Comparison of ENCODE assay signal across 26 cellular contexts in the genomic region with DNA sequence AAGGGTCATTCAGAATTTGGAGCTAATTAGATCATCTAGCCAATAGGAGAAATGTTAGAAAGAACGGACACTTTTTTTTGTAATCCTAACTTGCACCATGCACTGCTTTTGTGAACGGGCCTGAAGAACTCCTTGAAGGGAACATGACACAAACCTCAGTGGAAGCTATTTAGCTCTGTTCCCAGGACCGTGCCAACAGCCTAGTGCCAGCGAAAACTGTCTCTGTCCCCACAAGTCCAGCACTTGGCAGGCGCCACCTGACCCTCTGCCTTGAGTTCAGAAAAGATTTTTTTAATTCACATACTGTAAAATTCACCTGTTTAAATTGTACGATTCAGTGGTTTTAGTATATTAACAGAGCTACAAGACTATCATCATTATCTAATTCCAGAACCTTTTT. TPM values are rescaled to one million over a fixed set of nuclear protein-coding genes. Genes with fewer than 3 reads are reported as not detected.
"Had no signal": no experiment of that assay in that cellular context is flagged by ENCODE, and none has a peak within 500 bp of the region (broad histone marks: within the 10 kb centered on the region; RNA-seq: fewer than 3 reads in every experiment).

No MANE protein-coding gene starts in this region.

- H3K4me3 Mint-ChIP-seq: activated CD4-positive, alpha-beta T cell treated with anti-CD3 and anti-CD28 coated beads, Interleukin-2, amount 10 ng/mL, durations not matched to agents 24 days and 14 days; activated naive CD4-positive, alpha-beta T cell treated with anti-CD3 and anti-CD28 coated beads, Interleukin-2, amount 10 ng/mL, durations not matched to agents 7 days and 5 days; activated naive CD8-positive, alpha-beta T cell treated with anti-CD3 and anti-CD28 coated beads, Interleukin-2, amount 50 U/mL, for 24 hours; brain; central memory CD8-positive, alpha-beta T cell; neural crest cell; stimulated activated naive B cell treated with anti-CD40 and anti-IgM and Interleukin-4, amounts not matched to agents 10 μg/mL and 1 μg/mL and 100 μg/mL, for 72 hours had no signal

- H3K27ac ChIP-seq: gastroesophageal sphincter, transverse colon, vagina had no signal

- H3K4me1 ChIP-seq: transverse colon, vagina had no signal

- H3K27ac Mint-ChIP-seq: activated CD4-positive, alpha-beta T cell treated with anti-CD3 and anti-CD28 coated beads, Interleukin-2, amount 10 ng/mL, durations not matched to agents 24 days and 14 days; activated naive CD4-positive, alpha-beta T cell treated with anti-CD3 and anti-CD28 coated beads, Interleukin-2, amount 10 ng/mL, durations not matched to agents 7 days and 5 days; activated naive CD8-positive, alpha-beta T cell treated with anti-CD3 and anti-CD28 coated beads, Interleukin-2, amount 50 U/mL, for 24 hours; naive B cell; stimulated activated naive B cell treated with anti-CD40 and anti-IgM and Interleukin-4, amounts not matched to agents 10 μg/mL and 1 μg/mL and 100 μg/mL, for 72 hours had no signal

- H3K36me3 ChIP-seq: gastroesophageal sphincter, transverse colon, vagina had no signal

- DNase-seq: activated CD4-positive, alpha-beta T cell treated with anti-CD3 and anti-CD28 coated beads, Interleukin-2, amount 10 ng/mL, durations not matched to agents 24 days and 14 days; activated CD8-positive, alpha-beta memory T cell treated with anti-CD3 and anti-CD28 coated beads for 24 hours; activated CD8-positive, alpha-beta memory T cell treated with anti-CD3 and anti-CD28 coated beads, Interleukin-2, amount 50 U/mL, for 48 hours; activated effector memory CD4-positive, alpha-beta T cell treated with Interleukin-2 at 50 U/mL for 16 hours; activated naive CD4-positive, alpha-beta T cell treated with anti-CD3 and anti-CD28 coated beads, Interleukin-2, amount 10 ng/mL, durations not matched to agents 7 days and 5 days; activated naive CD8-positive, alpha-beta T cell treated with anti-CD3 and anti-CD28 coated beads, Interleukin-2, amount 50 U/mL, for 24 hours; activated T-cell treated with anti-CD3 and anti-CD28 coated beads, Interleukin-2, amount 50 U/mL, for 48 hours; cortex of kidney; effector CD4-positive, alpha-beta T cell; islet precursor cell; mammary epithelial cell; naive B cell; stimulated activated CD4-positive, alpha-beta T cell treated with anti-CD3 and anti-CD28 coated beads, Interleukin-4, amount 100 ng/mL, for 4 hours; stimulated activated naive B cell treated with anti-CD40 and anti-IgM and Interleukin-4, amounts not matched to agents 10 μg/mL and 1 μg/mL and 100 μg/mL, for 72 hours; T1000; transverse colon had no signal

- H3K27me3 ChIP-seq: gastroesophageal sphincter, vagina had no signal

- H3K4me3 ChIP-seq: gastroesophageal sphincter, transverse colon, vagina had no signal

- H3K4me1 Mint-ChIP-seq: activated CD4-positive, alpha-beta T cell treated with anti-CD3 and anti-CD28 coated beads, Interleukin-2, amount 10 ng/mL, durations not matched to agents 24 days and 14 days; activated naive CD4-positive, alpha-beta T cell treated with anti-CD3 and anti-CD28 coated beads, Interleukin-2, amount 10 ng/mL, durations not matched to agents 7 days and 5 days; activated naive CD8-positive, alpha-beta T cell treated with anti-CD3 and anti-CD28 coated beads, Interleukin-2, amount 50 U/mL, for 24 hours; central memory CD8-positive, alpha-beta T cell; naive B cell; neural crest cell had no signal

- ATAC-seq: activated naive CD8-positive, alpha-beta T cell treated with anti-CD3 and anti-CD28 coated beads, Interleukin-2, amount 50 U/mL, for 24 hours; esophagus mucosa; gastroesophageal sphincter; left lobe of liver; stimulated activated naive B cell treated with anti-CD40 and anti-IgM and Interleukin-4, amounts not matched to agents 10 μg/mL and 1 μg/mL and 100 μg/mL, for 72 hours had no signal

- H3K9me3 Mint-ChIP-seq: activated CD4-positive, alpha-beta T cell treated with anti-CD3 and anti-CD28 coated beads, Interleukin-2, amount 10 ng/mL, durations not matched to agents 24 days and 14 days; activated naive CD4-positive, alpha-beta T cell treated with anti-CD3 and anti-CD28 coated beads, Interleukin-2, amount 10 ng/mL, durations not matched to agents 7 days and 5 days; activated naive CD8-positive, alpha-beta T cell treated with anti-CD3 and anti-CD28 coated beads, Interleukin-2, amount 50 U/mL, for 24 hours; brain; central memory CD8-positive, alpha-beta T cell; naive B cell; stimulated activated naive B cell treated with anti-CD40 and anti-IgM and Interleukin-4, amounts not matched to agents 10 μg/mL and 1 μg/mL and 100 μg/mL, for 72 hours had no signal

- H3K36me3 Mint-ChIP-seq: activated naive CD4-positive, alpha-beta T cell treated with anti-CD3 and anti-CD28 coated beads, Interleukin-2, amount 10 ng/mL, durations not matched to agents 7 days and 5 days; brain; naive B cell; stimulated activated naive B cell treated with anti-CD40 and anti-IgM and Interleukin-4, amounts not matched to agents 10 μg/mL and 1 μg/mL and 100 μg/mL, for 72 hours had no signal

- H3K9me3 ChIP-seq: gastroesophageal sphincter, transverse colon, vagina had no signal

RNA-seq across cellular contexts. Expression of a gene that starts 31.3 kb away (rescaled TPM):
- total RNA-seq: activated CD4-positive, alpha-beta T cell treated with anti-CD3 and anti-CD28 coated beads, Interleukin-2, amount 10 ng/mL, durations not matched to agents 24 days and 14 days; esophagus mucosa; mammary epithelial cell; neural crest cell; osteoblast; pulmonary artery endothelial cell; T-helper 1 cell treated with Interleukin-12 subunit alpha and Interleukin-12 subunit beta and Interleukin-4 antibody, amounts not matched to agents 30 ng/mL and 1 ng/mL, for 36 hours; vagina had no signal
- polyA plus RNA-seq: mammary epithelial cell had no signal
